Comparison of ENCODE assay signal across 14 cellular contexts in genomic region chr15:47434641-47435040, GRCh38.
DNase-seq lines count a peak whose midpoint lies in the region; TF ChIP-seq lines count a peak whose summit lies in the region.
"Had no signal": no experiment of that assay in that cellular context is flagged by ENCODE, and none has a peak within 500 bp of the region (broad histone marks: within the 10 kb centered on the region; RNA-seq: fewer than 3 reads in every experiment).

No MANE protein-coding gene starts in this region.

- no peaks in the 10 kb centered on the region for H3F3A ChIP-seq in MM.1S (ENCODE audit: insufficient read depth, low read length)

- H3K9me3 ChIP-seq in SJSA1 (replicated peaks) (no peaks in the 10 kb centered on the region), MM.1S (replicated peaks; ENCODE audit: insufficient read depth, low read length) (no peaks in the 10 kb centered on the region)
- H3K9me3 ChIP-seq: BE2C had no signal

- peak overlapping the region in 2 of 3 experiments; percentile 0 to 32 for H3K27ac Mint-ChIP-seq in nephron
- H3K27ac Mint-ChIP-seq: CD8-positive, alpha-beta T cell had no signal

- no peaks in the 10 kb centered on the region for H3K27me3 Mint-ChIP-seq in nephron (ENCODE audit: low read depth)

- no peak overlapping the region for H3K4me2 ChIP-seq in MM.1S (ENCODE audit: low read depth, low read length)

- no peaks in the 10 kb centered on the region for H4K20me1 ChIP-seq in MM.1S (ENCODE audit: insufficient read depth, low read length)

- intact Hi-C loops in posterior cingulate gyrus (cut with DNase I): no loop called here

- H3K4me3 ChIP-seq in SJSA1: no peak overlapping the region
- no peak overlapping the region for H3K4me3 ChIP-seq in fibroblast of villous mesenchyme (ENCODE audit: low read depth, low read length)
- no peak overlapping the region for H3K4me3 ChIP-seq in MM.1S (ENCODE audit: low read length)
- H3K4me3 ChIP-seq: GM12878, GM23248 had no signal

- H3K4me3 Mint-ChIP-seq in nephron: no peak overlapping the region
- H3K4me3 Mint-ChIP-seq: CD8-positive, alpha-beta T cell had no signal

- no peaks in the 10 kb centered on the region for H3K9me3 Mint-ChIP-seq in nephron

- no peaks in the 10 kb centered on the region for H3K36me3 ChIP-seq in SJSA1
- no peaks in the 10 kb centered on the region for H3K36me3 ChIP-seq in MM.1S (replicated peaks; ENCODE audit: insufficient read depth, low read length)
- H3K36me3 ChIP-seq: BE2C had no signal

- H3K36me3 Mint-ChIP-seq in nephron (ENCODE audit: low read depth): no peaks in the 10 kb centered on the region
- H3K36me3 Mint-ChIP-seq: CD8-positive, alpha-beta T cell had no signal

- TF ChIP-seq CTCF in fibroblast of villous mesenchyme (IDR thresholded peaks at IDR 0.05; ENCODE audit: insufficient read depth, low read depth, low read length): no peak
- no peak for TF ChIP-seq CTCF in nephron (IDR thresholded peaks at IDR 0.05; ENCODE audit: unreplicated experiment in 3 of 3)
- no peak for TF ChIP-seq CTCF in MM.1S (IDR thresholded peaks at IDR 0.05; ENCODE audit: low read length)

- no peak overlapping the region for H3K9ac ChIP-seq in MM.1S (ENCODE audit: low read length)
- H3K9ac ChIP-seq: GM23248 had no signal

- no peaks in the 10 kb centered on the region for H3K9me2 ChIP-seq in MM.1S (replicated peaks; ENCODE audit: insufficient read depth, low read length)

- peak overlapping the region; percentile 16 for H3K27ac ChIP-seq in SJSA1
- no peak overlapping the region for H3K27ac ChIP-seq in MM.1S (ENCODE audit: low read length)
- H3K27ac ChIP-seq: C4-2B, GM23248 had no signal

- H3K4me1 Mint-ChIP-seq in nephron: peaks cover 5% of the 10 kb centered on the region

- peaks cover 51% of the 10 kb centered on the region for H3K4me1 ChIP-seq in SJSA1 (replicated peaks)
- no peaks in the 10 kb centered on the region for H3K4me1 ChIP-seq in MM.1S (ENCODE audit: low read length)

- no peaks in the 10 kb centered on the region for H3K79me2 ChIP-seq in MM.1S (ENCODE audit: low read length)

- H3K27me3 ChIP-seq in SJSA1 (replicated peaks): no peaks in the 10 kb centered on the region
- no peaks in the 10 kb centered on the region for H3K27me3 ChIP-seq in MM.1S (replicated peaks; ENCODE audit: insufficient read depth, low read length)
- H3K27me3 ChIP-seq: BE2C had no signal

- peak; percentile 45 for DNase-seq in HCEC 1CT
- DNase-seq in SJSA1 (ENCODE audit: low read depth in 1 of 2, low spot score in 2 of 2): no peak
- peak; percentile 32 for DNase-seq in fibroblast of villous mesenchyme (ENCODE audit: low read depth)
- DNase-seq in stimulated activated CD4-positive, alpha-beta T cell treated with anti-CD3 and anti-CD28 coated beads, Interleukin-15, amount 100 ng/mL, for 24 hours: no peak
- DNase-seq in MM.1S: no peak
- DNase-seq in posterior cingulate gyrus: no peak
- DNase-seq: BE2C; CD8-positive, alpha-beta T cell; COR-L47; DMS79 had no signal

- H2AFZ ChIP-seq in MM.1S (ENCODE audit: low read length): no peak overlapping the region
- H2AFZ ChIP-seq: GM23248 had no signal

Comparison
In these comparisons a context has a peak if more than half of its experiments do, and no peak if none do; other contexts are left out.
1. DNase-seq: peak in HCEC 1CT (single experiment) and fibroblast of villous mesenchyme (single experiment); none in SJSA1 (0 of 2), stimulated activated CD4-positive, alpha-beta T cell treated with anti-CD3 and anti-CD28 coated beads, Interleukin-15, amount 100 ng/mL, for 24 hours (single experiment), MM.1S (single experiment) and posterior cingulate gyrus (0 of 10).